In the genomic region with DNA sequence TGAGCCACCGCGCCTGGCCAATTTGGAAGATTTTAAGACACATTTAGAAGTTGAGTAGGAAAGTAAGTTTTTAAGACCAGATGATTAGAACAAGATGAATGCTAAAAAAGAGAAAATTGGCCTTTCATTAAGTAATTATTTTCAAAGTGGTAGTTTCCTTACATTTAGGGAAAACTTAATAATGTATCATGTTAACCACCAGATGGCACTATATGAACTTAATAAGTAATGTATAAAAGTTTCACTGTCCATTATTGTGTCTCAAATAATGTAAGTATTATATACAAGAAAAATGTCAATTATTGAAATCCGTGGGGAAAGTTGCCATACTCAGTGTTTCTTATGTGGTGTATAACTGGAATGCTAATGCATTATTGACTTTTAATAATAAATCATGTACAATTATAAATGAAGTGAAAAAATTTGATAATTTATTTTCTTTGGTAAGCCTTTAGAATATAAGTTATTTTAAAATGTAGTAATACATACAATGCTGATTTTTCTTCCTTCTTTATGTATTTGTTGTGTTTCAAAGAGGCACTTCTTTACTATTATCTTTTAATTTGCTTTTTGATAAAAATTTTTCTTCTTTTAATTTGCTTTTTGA, we compare ENCODE assay signal across 7 cellular contexts. TPM values are rescaled to one million over a fixed set of nuclear protein-coding genes. Genes with fewer than 3 reads are reported as not detected.
DNase-seq lines count a peak whose midpoint lies in the region; ATAC-seq, FAIRE-seq and TF ChIP-seq lines count a peak whose summit lies in the region.

No MANE protein-coding gene starts in this region.

- no peak for TF ChIP-seq POLR2A in GM12878 (IDR thresholded peaks at IDR 0.05; ENCODE audit: low read depth, low read length)

- no peak overlapping the region for H3K4me3 ChIP-seq in GM12878

- peak; percentile 22; the same call in 1 of the 2 replicates for TF ChIP-seq RAD21 in GM12878 (IDR thresholded peaks at IDR 0.05; ENCODE audit: insufficient read depth, low read depth, low read length)

- intact Hi-C loops in GM12878 (cut with micrococcal nuclease; ENCODE audit: unreplicated experiment), result loop anchor here (5.0 to 10.0 kb wide), 3 partner anchors 260 to 1093 kb away; no protein-coding TSS in a partner anchor
- intact Hi-C loops in left colon (cut with DNase I, micrococcal nuclease), result loop anchor here in 1 of 2 donors (10.0 kb wide), 1 partner anchor 1000 kb away; no protein-coding TSS in a partner anchor

- FAIRE-seq in G401.6 (lab: Jason Lieb, UNC) (peak; percentile 96), GM12878 (lab: Jason Lieb, UNC) (no peak)

- H4K20me1 ChIP-seq in GM12878 (ENCODE audit: control insufficient read depth, insufficient read depth), result no peaks in the 10 kb centered on the region

- SMC1A ChIA-PET in GM12878 (lab: Charles Lee; ENCODE audit: uncharacterized antibody, unreplicated experiment), result interaction anchor here (0.6 to 2.6 kb wide), 15 partner anchors 9 to 1093 kb away, joined by 3 to 29 read pairs (median 4); no protein-coding TSS in a partner anchor

- BruUV-seq in GM12878 (replicated peaks; lab: Mats Ljungman, UMichigan), result no TSS peak

- 67% methylated on average over 3 of the region's 3 CpGs for WGBS in GM12878 (ENCODE audit: insufficient coverage, insufficient replicate concordance, low lambda C conversion rate, missing lambda C conversion rate)

- H3K36me3 ChIP-seq in GM12878 (ENCODE audit: control insufficient read depth in 2 of 2, insufficient read depth in 2 of 2, low read length in 1 of 2), result peaks cover 0 to 3% of the 10 kb centered on the region in 2 experiments; a peak in 2 of 4 replicates

- POLR2A ChIA-PET in GM12878 (lab: Charles Lee), result no interaction called here

- TF ChIP-seq CTCF in GM12878 (IDR thresholded peaks at IDR 0.05 in 2 of 3, conservative IDR thresholded peaks at IDR 0.05 in 1 of 3; ENCODE audit: control insufficient read depth in 2 of 3, extremely low read depth in 1 of 3, insufficient read depth in 1 of 3, low read depth in 3 of 3, low read length in 3 of 3), result peak in 1 of 3 experiments; percentile 18; a peak in 2 of 6 replicates

- in situ Hi-C loops in GM12878 (cut with MboI), result loop anchor here (5.0 kb wide), 1 partner anchor 998 kb away; no protein-coding TSS in a partner anchor

- RAD21 ChIA-PET in GM12878 (lab: Charles Lee; ENCODE audit: unreplicated experiment), result interaction anchor here (0.6 to 3.2 kb wide), 10 partner anchors 17 to 1000 kb away, joined by 3 to 18 read pairs (median 4); no protein-coding TSS in a partner anchor

- CTCF ChIA-PET in GM12878 (lab: Yijun Ruan, JAX), result interaction anchor here (0.7 to 3.8 kb wide), 25 partner anchors 7 to 1093 kb away, joined by 3 to 56 read pairs (median 4); no protein-coding TSS in a partner anchor

- DNase-seq in NCI-H1105 treated with DMSO at 0.1 percent for 48 hours (lab: John Stamatoyannopoulos, UW), result peak; percentile 16
- no peak for DNase-seq in GM12878 (ENCODE audit: low read depth, low spot score)
- peak; percentile 53 for DNase-seq in medulla oblongata (ENCODE audit: extremely low spot score)
- DNase-seq in left colon, result no peak

- H3K4me1 ChIP-seq in GM12878 (ENCODE audit: control insufficient read depth, insufficient read depth, low read length), result peaks cover 6% of the 10 kb centered on the region; the same call in 1 of the 2 replicates

- H3K9me3 ChIP-seq in GM12878 (replicated peaks; ENCODE audit: control insufficient read depth, insufficient read depth, low read length), result no peaks in the 10 kb centered on the region; the same call in 2 of the 3 replicates

- no peak for TF ChIP-seq EP300 in GM12878 (IDR thresholded peaks at IDR 0.05; ENCODE audit: borderline replicate concordance in 1 of 2, control insufficient read depth in 1 of 2, low read depth in 2 of 2, low read length in 2 of 2)

- H3K27ac ChIP-seq in GM12878 (ENCODE audit: control insufficient read depth, insufficient read depth), result no peak overlapping the region

- H3K79me2 ChIP-seq in GM12878 (ENCODE audit: control insufficient read depth, insufficient read depth, low read length), result no peaks in the 10 kb centered on the region

- ATAC-seq in GM12878, result peak; percentile 60
- ATAC-seq in GM18519 (IDR thresholded peaks at IDR 0.05; ENCODE audit: low FRiP score, unreplicated experiment), result no peak
- no peak for ATAC-seq in left colon
- no peak for ATAC-seq in HG03025 (IDR thresholded peaks at IDR 0.05; ENCODE audit: low FRiP score, unreplicated experiment)

- H3K27me3 ChIP-seq in GM12878 (replicated peaks in 1 of 2; ENCODE audit: control insufficient read depth in 2 of 2, insufficient read depth in 2 of 2, low read length in 1 of 2), result no peaks in the 10 kb centered on the region

- H2AFZ ChIP-seq in GM12878 (ENCODE audit: control insufficient read depth, low read depth, low read length), result no peak overlapping the region

- H3K4me2 ChIP-seq in GM12878 (ENCODE audit: control insufficient read depth, insufficient read depth), result no peak overlapping the region

- H3K9ac ChIP-seq in GM12878 (ENCODE audit: control insufficient read depth, insufficient read depth, low read length), result no peak overlapping the region

TF ChIP-seq in GM12878, 131 proteins besides CTCF, POLR2A, EP300 and RAD21 (continues in another document):
- TF ChIP-seq, protein P1, sequence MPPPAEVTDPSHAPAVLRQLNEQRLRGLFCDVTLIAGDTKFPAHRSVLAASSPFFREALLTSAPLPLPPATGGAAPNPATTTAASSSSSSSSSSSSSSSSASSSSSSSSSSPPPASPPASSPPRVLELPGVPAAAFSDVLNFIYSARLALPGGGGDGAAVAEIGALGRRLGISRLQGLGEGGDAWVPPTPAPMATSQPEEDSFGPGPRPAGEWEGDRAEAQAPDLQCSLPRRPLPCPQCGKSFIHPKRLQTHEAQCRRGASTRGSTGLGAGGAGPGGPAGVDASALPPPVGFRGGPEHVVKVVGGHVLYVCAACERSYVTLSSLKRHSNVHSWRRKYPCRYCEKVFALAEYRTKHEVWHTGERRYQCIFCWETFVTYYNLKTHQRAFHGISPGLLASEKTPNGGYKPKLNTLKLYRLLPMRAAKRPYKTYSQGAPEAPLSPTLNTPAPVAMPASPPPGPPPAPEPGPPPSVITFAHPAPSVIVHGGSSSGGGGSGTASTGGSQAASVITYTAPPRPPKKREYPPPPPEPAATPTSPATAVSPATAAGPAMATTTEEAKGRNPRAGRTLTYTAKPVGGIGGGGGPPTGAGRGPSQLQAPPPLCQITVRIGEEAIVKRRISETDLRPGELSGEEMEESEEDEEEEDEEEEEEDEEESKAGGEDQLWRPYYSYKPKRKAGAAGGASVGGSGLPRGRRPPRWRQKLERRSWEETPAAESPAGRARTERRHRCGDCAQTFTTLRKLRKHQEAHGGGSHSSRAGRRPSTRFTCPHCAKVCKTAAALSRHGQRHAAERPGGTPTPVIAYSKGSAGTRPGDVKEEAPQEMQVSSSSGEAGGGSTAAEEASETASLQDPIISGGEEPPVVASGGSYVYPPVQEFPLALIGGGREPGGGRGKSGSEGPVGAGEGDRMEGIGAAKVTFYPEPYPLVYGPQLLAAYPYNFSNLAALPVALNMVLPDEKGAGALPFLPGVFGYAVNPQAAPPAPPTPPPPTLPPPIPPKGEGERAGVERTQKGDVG (CRISPR knock-in tag; IDR thresholded peaks at IDR 0.05), result no peak
- TF ChIP-seq, protein P2, sequence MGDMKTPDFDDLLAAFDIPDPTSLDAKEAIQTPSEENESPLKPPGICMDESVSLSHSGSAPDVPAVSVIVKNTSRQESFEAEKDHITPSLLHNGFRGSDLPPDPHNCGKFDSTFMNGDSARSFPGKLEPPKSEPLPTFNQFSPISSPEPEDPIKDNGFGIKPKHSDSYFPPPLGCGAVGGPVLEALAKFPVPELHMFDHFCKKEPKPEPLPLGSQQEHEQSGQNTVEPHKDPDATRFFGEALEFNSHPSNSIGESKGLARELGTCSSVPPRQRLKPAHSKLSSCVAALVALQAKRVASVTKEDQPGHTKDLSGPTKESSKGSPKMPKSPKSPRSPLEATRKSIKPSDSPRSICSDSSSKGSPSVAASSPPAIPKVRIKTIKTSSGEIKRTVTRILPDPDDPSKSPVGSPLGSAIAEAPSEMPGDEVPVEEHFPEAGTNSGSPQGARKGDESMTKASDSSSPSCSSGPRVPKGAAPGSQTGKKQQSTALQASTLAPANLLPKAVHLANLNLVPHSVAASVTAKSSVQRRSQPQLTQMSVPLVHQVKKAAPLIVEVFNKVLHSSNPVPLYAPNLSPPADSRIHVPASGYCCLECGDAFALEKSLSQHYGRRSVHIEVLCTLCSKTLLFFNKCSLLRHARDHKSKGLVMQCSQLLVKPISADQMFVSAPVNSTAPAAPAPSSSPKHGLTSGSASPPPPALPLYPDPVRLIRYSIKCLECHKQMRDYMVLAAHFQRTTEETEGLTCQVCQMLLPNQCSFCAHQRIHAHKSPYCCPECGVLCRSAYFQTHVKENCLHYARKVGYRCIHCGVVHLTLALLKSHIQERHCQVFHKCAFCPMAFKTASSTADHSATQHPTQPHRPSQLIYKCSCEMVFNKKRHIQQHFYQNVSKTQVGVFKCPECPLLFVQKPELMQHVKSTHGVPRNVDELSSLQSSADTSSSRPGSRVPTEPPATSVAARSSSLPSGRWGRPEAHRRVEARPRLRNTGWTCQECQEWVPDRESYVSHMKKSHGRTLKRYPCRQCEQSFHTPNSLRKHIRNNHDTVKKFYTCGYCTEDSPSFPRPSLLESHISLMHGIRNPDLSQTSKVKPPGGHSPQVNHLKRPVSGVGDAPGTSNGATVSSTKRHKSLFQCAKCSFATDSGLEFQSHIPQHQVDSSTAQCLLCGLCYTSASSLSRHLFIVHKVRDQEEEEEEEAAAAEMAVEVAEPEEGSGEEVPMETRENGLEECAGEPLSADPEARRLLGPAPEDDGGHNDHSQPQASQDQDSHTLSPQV (IDR thresholded peaks at IDR 0.05), result no peak
- no peak for TF ChIP-seq NFXL1 (IDR thresholded peaks at IDR 0.05; ENCODE audit: borderline replicate concordance)

RNA-seq across cellular contexts. Expression of a gene that starts 29.2 kb away (rescaled TPM):
- total RNA-seq in GM12878 (2013; cell fraction: nucleolus; rRNA removed), result 54.6 and 58.0 TPM in 2 replicates
- 9.4 and 15.4 TPM in 2 replicates for total RNA-seq in GM12878 (2014; rRNA removed)
- total RNA-seq in GM12878 (2014; rRNA removed; fragmentation: Illumina TruSeq; extraction: Trizol), result 13.9 and 14.9 TPM in 2 replicates
- total RNA-seq in GM12878 (2021), result 15.9 and 23.4 TPM in 2 replicates
- 5.4 TPM for polyA plus RNA-seq in GM12878 (2011; ENCODE audit: low read depth)
- 29.8 and 45.2 TPM in 2 replicates for polyA plus RNA-seq in GM12878 (2011; rRNA removed)
- 11.1 and 13.1 TPM in 2 replicates for polyA plus RNA-seq in GM12878 (2011; cell fraction: cytosol; rRNA removed)
- 14.7 and 16.4 TPM in 2 replicates for polyA plus RNA-seq in GM12878 (2011; cell fraction: nucleus; rRNA removed)
- polyA plus RNA-seq in GM12878 (2012), result 11.8 and 13.9 TPM in 2 replicates
- polyA plus RNA-seq in GM12878 (2014; fragmentation: Illumina TruSeq; extraction: Trizol), result 12.6 and 17.8 TPM in 2 replicates
- polyA plus RNA-seq in GM12878 (2014; fragmentation: Nextera tagmentation; extraction: Ambion mirVana), result 1 to 10 TPM; 4.5 to 5.3 TPM
- polyA plus RNA-seq in GM12878 (2014; rRNA removed), result 9.0 and 9.8 TPM in 2 replicates
- 10 to 100 TPM; 12.7 to 13.0 TPM for polyA plus RNA-seq in GM12878 (2016; fragmentation: Nextera tagmentation; extraction: Ambion mirVana)
- polyA minus RNA-seq in GM12878 (2011; rRNA and poly(A)+ RNA removed), result 15.4 and 25.8 TPM in 2 replicates
- polyA minus RNA-seq in GM12878 (2011; cell fraction: cytosol; rRNA and poly(A)+ RNA removed), result 7.8 and 10.5 TPM in 2 replicates
- polyA minus RNA-seq in GM12878 (2011; cell fraction: nucleus; rRNA and poly(A)+ RNA removed), result 28.0 and 46.0 TPM in 2 replicates
- 10 to 100 TPM; 36.3 to 37.6 TPM for total RNA-seq in left colon

Comparison
In these comparisons a context has a peak if more than half of its experiments do, and no peak if none do; other contexts are left out.
1. DNase-seq: peak in NCI-H1105 treated with DMSO at 0.1 percent for 48 hours (single experiment) and medulla oblongata (single experiment); none in GM12878 (single experiment) and left colon (0 of 2).